21 cellular contexts compared by ENCODE assay signal in genomic region chr19:811511-812048, GRCh38. TPM values are rescaled to one million over a fixed set of nuclear protein-coding genes. Genes with fewer than 3 reads are reported as not detected.
DNase-seq lines count a peak whose midpoint lies in the region; ATAC-seq, FAIRE-seq and TF ChIP-seq lines count a peak whose summit lies in the region.
"Had no signal": no experiment of that assay in that cellular context is flagged by ENCODE, and none has a peak within 500 bp of the region (broad histone marks: within the 10 kb centered on the region; RNA-seq: fewer than 3 reads in every experiment).

No MANE protein-coding gene starts in this region.

- H3K27me3 ChIP-seq in breast epithelium, result no peaks in the 10 kb centered on the region
- no peaks in the 10 kb centered on the region for H3K27me3 ChIP-seq in K562 (ENCODE audit: control insufficient read depth in 2 of 2, insufficient read depth in 2 of 2, low read length in 2 of 2)
- H3K27me3 ChIP-seq: right atrium auricular region, stomach, uterus had no signal

- no peak overlapping the region for H3K4me3 ChIP-seq in breast epithelium
- no peak overlapping the region for H3K4me3 ChIP-seq in K562
- H3K4me3 ChIP-seq: A549, right atrium auricular region, stomach, uterus had no signal

- FAIRE-seq in K562 (lab: Jason Lieb, UNC), result no peak
- FAIRE-seq: A549, astrocyte had no signal

- intact Hi-C loops in MCF 10A (cut with micrococcal nuclease), result no loop called here
- intact Hi-C loops in breast epithelium (cut with DNase I; ENCODE audit: low total_unique reads), result no loop called here
- intact Hi-C loops in K562 (cut with micrococcal nuclease), result no loop called here

- no peaks in the 10 kb centered on the region for H3K9me1 ChIP-seq in K562 (ENCODE audit: control insufficient read depth, insufficient read depth, low read length)

- H3K79me2 ChIP-seq in K562 (ENCODE audit: control insufficient read depth, insufficient read depth, low read length), result peaks cover 25% of the 10 kb centered on the region

- POLR2A ChIA-PET in MCF 10A (lab: Yijun Ruan, JAX) (interaction anchor here (0.7 kb wide), 1 partner anchor 12 kb away, joined by 3 read pairs; no protein-coding TSS in a partner anchor), K562 (lab: Yijun Ruan, JAX) (interaction anchor here (1.2 to 3.0 kb wide), 3 partner anchors 8 to 13 kb away, joined by 3 to 20 read pairs (median 8); no protein-coding TSS in a partner anchor)

- H3K27ac ChIP-seq in breast epithelium (no peak overlapping the region), K562 (ENCODE audit: extremely low read depth, low read depth, low read length) (no peak overlapping the region)
- H3K27ac ChIP-seq: A549, C4-2B, right atrium auricular region, stomach, uterus had no signal

- H3K9me3 ChIP-seq in breast epithelium (no peaks in the 10 kb centered on the region), K562 (replicated peaks; ENCODE audit: control insufficient read depth, insufficient read depth, low read depth, low read length) (peaks cover 3% of the 10 kb centered on the region)
- H3K9me3 ChIP-seq: A549, right atrium auricular region, stomach, uterus had no signal

- TF ChIP-seq CTCF in MCF 10A (IDR thresholded peaks at IDR 0.05; ENCODE audit: unreplicated experiment) (no peak), breast epithelium (IDR thresholded peaks at IDR 0.05) (no peak), K562 (IDR thresholded peaks at IDR 0.05 in 2 of 3, conservative IDR thresholded peaks at IDR 0.05 in 1 of 3; ENCODE audit: insufficient read depth in 2 of 3, low read depth in 1 of 3, low read length in 3 of 3) (no peak)

- in situ Hi-C loops in K562 (cut with MboI), result no loop called here

- 94% methylated on average over 20 of the region's 20 CpGs for WGBS in K562 (ENCODE audit: insufficient coverage, low coverage, missing lambda C conversion rate)

- no peak overlapping the region for H3K4me3 Mint-ChIP-seq in MCF 10A (ENCODE audit: unreplicated experiment)
- no peak overlapping the region for H3K4me3 Mint-ChIP-seq in stimulated activated naive B cell treated with anti-CD40 and anti-IgM and Interleukin-4, amounts not matched to agents 10 μg/mL and 1 μg/mL and 100 μg/mL, for 72 hours

- H3K36me3 ChIP-seq in breast epithelium (peaks cover 16% of the 10 kb centered on the region), K562 (ENCODE audit: control insufficient read depth, insufficient read depth, low read length) (peaks cover 86% of the 10 kb centered on the region)
- H3K36me3 ChIP-seq: uterus had no signal

- peaks cover 6% of the 10 kb centered on the region for H3K4me1 Mint-ChIP-seq in MCF 10A (ENCODE audit: insufficient read depth, unreplicated experiment)
- H3K4me1 Mint-ChIP-seq in stimulated activated naive B cell treated with anti-CD40 and anti-IgM and Interleukin-4, amounts not matched to agents 10 μg/mL and 1 μg/mL and 100 μg/mL, for 72 hours, result peaks cover 12 to 15% of the 10 kb centered on the region in 2 donors

- ATAC-seq in K562, result 0 out of 3 replicates have a peak, but pooled peaks have one; percentile 6
- no peak for ATAC-seq in stimulated activated naive B cell treated with anti-CD40 and anti-IgM and Interleukin-4, amounts not matched to agents 10 μg/mL and 1 μg/mL and 100 μg/mL, for 72 hours (replicated peaks)
- ATAC-seq: A549 had no signal

- peaks cover 6% of the 10 kb centered on the region for H3K9me3 Mint-ChIP-seq in MCF 10A (ENCODE audit: unreplicated experiment)
- H3K9me3 Mint-ChIP-seq in stimulated activated naive B cell treated with anti-CD40 and anti-IgM and Interleukin-4, amounts not matched to agents 10 μg/mL and 1 μg/mL and 100 μg/mL, for 72 hours, result peaks cover 7 to 10% of the 10 kb centered on the region in 2 donors

- H2AFZ ChIP-seq in K562 (ENCODE audit: low read depth, low read length), result no peak overlapping the region

- H3K4me1 ChIP-seq in breast epithelium (no peaks in the 10 kb centered on the region), K562 (replicated peaks in 1 of 2; ENCODE audit: control insufficient read depth in 2 of 2, insufficient read depth in 2 of 2, low read length in 2 of 2) (peaks cover 0 to 41% of the 10 kb centered on the region in 2 experiments; a peak in 2 of 5 replicates)
- H3K4me1 ChIP-seq: A549, right atrium auricular region, uterus had no signal

- DNase-seq in MCF 10A (ENCODE audit: unreplicated experiment), result no peak
- DNase-seq in breast epithelium (ENCODE audit: low spot score in 2 of 2), result no peak
- DNase-seq in K562 (ENCODE audit: extremely low read depth in 1 of 4, low spot score in 3 of 4), result peak in 2 of 4 experiments; percentile 20 to 21
- no peak for DNase-seq in stimulated activated naive B cell treated with anti-CD40 and anti-IgM and Interleukin-4, amounts not matched to agents 10 μg/mL and 1 μg/mL and 100 μg/mL, for 72 hours
- DNase-seq in NCI-H524 (lab: John Stamatoyannopoulos, UW), result no peak
- DNase-seq in globus pallidus (ENCODE audit: low spot score), result no peak
- DNase-seq: activated CD4-positive, alpha-beta T cell treated with anti-CD3 and anti-CD28 coated beads for 4 hours; activated CD8-positive, alpha-beta memory T cell treated with anti-CD3 and anti-CD28 coated beads, Interleukin-2, amount 50 U/mL, for 4 hours; activated naive CD4-positive, alpha-beta T cell; DMS53; HCEC 1CT; hypothalamus; mesendoderm; NCI-H1436 treated with DMSO at 0.1 percent for 48 hours; stomach; uterus had no signal

- TF ChIP-seq RAD21 in K562 (CRISPR knock-in tag; conservative IDR thresholded peaks at IDR 0.05 in 1 of 2, IDR thresholded peaks at IDR 0.05 in 1 of 2), result no peak

- BruUV-seq in MCF 10A (replicated peaks; lab: Mats Ljungman, UMichigan) (TSS peak; percentile 63), K562 (replicated peaks; lab: Mats Ljungman, UMichigan) (TSS peak; percentile 65)

- no peak overlapping the region for H3K27ac Mint-ChIP-seq in MCF 10A (ENCODE audit: low read depth, unreplicated experiment)
- peak overlapping the region; percentile 37 for H3K27ac Mint-ChIP-seq in stimulated activated naive B cell treated with anti-CD40 and anti-IgM and Interleukin-4, amounts not matched to agents 10 μg/mL and 1 μg/mL and 100 μg/mL, for 72 hours

- H3K9ac ChIP-seq in K562 (ENCODE audit: insufficient read depth in 1 of 2, low read depth in 2 of 2, low read length in 2 of 2), result no peak overlapping the region

- CTCF ChIA-PET in MCF 10A (lab: Yijun Ruan, JAX), result no interaction called here
- CTCF ChIA-PET in K562 (lab: Yijun Ruan, JAX; ENCODE audit: low intra/inter-chr PET ratio), result no interaction called here

- no peaks in the 10 kb centered on the region for H4K20me1 ChIP-seq in K562 (replicated peaks; ENCODE audit: control insufficient read depth, insufficient read depth, low read length)

- H3K27me3 Mint-ChIP-seq in MCF 10A (ENCODE audit: insufficient read depth, unreplicated experiment), result no peaks in the 10 kb centered on the region
- no peaks in the 10 kb centered on the region for H3K27me3 Mint-ChIP-seq in stimulated activated naive B cell treated with anti-CD40 and anti-IgM and Interleukin-4, amounts not matched to agents 10 μg/mL and 1 μg/mL and 100 μg/mL, for 72 hours

- no peak overlapping the region for H3K4me2 ChIP-seq in K562 (ENCODE audit: insufficient read depth, low read length)
- H3K4me2 ChIP-seq: A549 had no signal

- no peak for TF ChIP-seq POLR2A in breast epithelium (IDR thresholded peaks at IDR 0.05)
- peak; percentile 67; the same call in 1 of the 2 replicates for TF ChIP-seq POLR2A in K562 (conservative IDR thresholded peaks at IDR 0.05)

- TF ChIP-seq EP300 in K562 (IDR thresholded peaks at IDR 0.05; ENCODE audit: low read length), result no peak

- H3K36me3 Mint-ChIP-seq in MCF 10A (ENCODE audit: insufficient read depth, unreplicated experiment), result peaks cover 79% of the 10 kb centered on the region
- peaks cover 57 to 66% of the 10 kb centered on the region in 2 donors for H3K36me3 Mint-ChIP-seq in stimulated activated naive B cell treated with anti-CD40 and anti-IgM and Interleukin-4, amounts not matched to agents 10 μg/mL and 1 μg/mL and 100 μg/mL, for 72 hours

RNA-seq across cellular contexts. Expression of gene PLPPR3, which starts 10.2 kb away (rescaled TPM):
- not detected in 2 replicates for total RNA-seq in MCF 10A (2022)
- 1 to 10 TPM in 2 of 3 donors, not detected in 1; 6.9 to 9.1 TPM for total RNA-seq in breast epithelium
- total RNA-seq in K562 (2011; cell fraction: chromatin; rRNA removed; ENCODE audit: low replicate concordance), result 6.7 and 37.1 TPM in 2 replicates
- total RNA-seq in K562 (2011; cell fraction: nucleolus; rRNA removed), result 62.2 and 83.4 TPM in 2 replicates
- total RNA-seq in K562 (2011; cell fraction: nucleoplasm; rRNA removed), result 28.0 and 30.4 TPM in 2 replicates
- total RNA-seq in K562 (2014; rRNA removed), result 28.6 and 30.5 TPM in 2 replicates
- total RNA-seq in K562 (2014; rRNA removed; fragmentation: Illumina TruSeq; extraction: Trizol), result 1.8 and 2.3 TPM in 2 replicates
- 8.6 and 10.1 TPM in 2 replicates for total RNA-seq in K562 (2015; rRNA removed; fragmentation: Illumina TruSeq; extraction: Trizol)
- 40.4 and 48.2 TPM in 2 replicates for total RNA-seq in K562 (2021)
- 12.8 and 19.0 TPM in 2 replicates for polyA plus RNA-seq in K562 (2011; rRNA removed)
- 25.3 and 82.8 TPM in 2 replicates for polyA plus RNA-seq in K562 (2011; cell fraction: cytosol; rRNA removed)
- polyA plus RNA-seq in K562 (2011; cell fraction: nucleus; rRNA removed), result 24.4 and 43.1 TPM in 2 replicates
- 23.2 and 35.5 TPM in 2 replicates for polyA plus RNA-seq in K562 (2012)
- polyA plus RNA-seq in K562 (2014; fragmentation: Illumina TruSeq; extraction: Trizol), result 2.2 and 7.8 TPM in 2 replicates
- polyA plus RNA-seq in K562 (2014; fragmentation: Nextera tagmentation; extraction: Ambion mirVana), result under 1 TPM; 0.01 to 0.08 TPM
- 19.4 and 21.8 TPM in 2 replicates for polyA plus RNA-seq in K562 (2014; rRNA removed)
- polyA minus RNA-seq in K562 (2011; rRNA and poly(A)+ RNA removed), result 9.9 and 23.4 TPM in 2 replicates
- 46.2 and 51.7 TPM in 2 replicates for polyA minus RNA-seq in K562 (2011; cell fraction: cytosol; rRNA and poly(A)+ RNA removed)
- polyA minus RNA-seq in K562 (2011; cell fraction: nucleus; rRNA and poly(A)+ RNA removed), result 7.9 and 8.1 TPM in 2 replicates
- total RNA-seq: right atrium auricular region had no signal

RNA-seq across cellular contexts. Expression of gene PTBP1, which starts 14.3 kb away (rescaled TPM):
- 348 and 431 TPM in 2 replicates for total RNA-seq in MCF 10A (2022)
- total RNA-seq in breast epithelium, result 100 to 1,000 TPM in 2 of 3 donors, 10 to 100 TPM in 1; 92.0 to 147 (median 131) TPM
- 327 and 692 TPM in 2 replicates for total RNA-seq in K562 (2011; cell fraction: chromatin; rRNA removed; ENCODE audit: low replicate concordance)
- total RNA-seq in K562 (2011; cell fraction: nucleolus; rRNA removed), result 382 and 389 TPM in 2 replicates
- 336 and 353 TPM in 2 replicates for total RNA-seq in K562 (2011; cell fraction: nucleoplasm; rRNA removed)
- total RNA-seq in K562 (2014; rRNA removed), result 237 and 443 TPM in 2 replicates
- 234 TPM in 2 replicates for total RNA-seq in K562 (2014; rRNA removed; fragmentation: Illumina TruSeq; extraction: Trizol)
- total RNA-seq in K562 (2015; rRNA removed; fragmentation: Illumina TruSeq; extraction: Trizol), result 183 and 187 TPM in 2 replicates
- total RNA-seq in K562 (2021), result 751 and 759 TPM in 2 replicates
- polyA plus RNA-seq in K562 (2011; rRNA removed), result 131 and 357 TPM in 2 replicates
- polyA plus RNA-seq in K562 (2011; cell fraction: cytosol; rRNA removed), result 138 and 245 TPM in 2 replicates
- polyA plus RNA-seq in K562 (2011; cell fraction: nucleus; rRNA removed), result 683 and 1,149 TPM in 2 replicates
- 757 and 849 TPM in 2 replicates for polyA plus RNA-seq in K562 (2012)
- polyA plus RNA-seq in K562 (2014; fragmentation: Illumina TruSeq; extraction: Trizol), result 413 and 465 TPM in 2 replicates
- polyA plus RNA-seq in K562 (2014; fragmentation: Nextera tagmentation; extraction: Ambion mirVana), result 10 to 100 TPM; 14.0 to 18.1 TPM
- 291 and 296 TPM in 2 replicates for polyA plus RNA-seq in K562 (2014; rRNA removed)
- 127 and 175 TPM in 2 replicates for polyA minus RNA-seq in K562 (2011; rRNA and poly(A)+ RNA removed)
- polyA minus RNA-seq in K562 (2011; cell fraction: cytosol; rRNA and poly(A)+ RNA removed), result 353 and 383 TPM in 2 replicates
- polyA minus RNA-seq in K562 (2011; cell fraction: nucleus; rRNA and poly(A)+ RNA removed), result 242 and 246 TPM in 2 replicates

RNA-seq across cellular contexts. Expression of gene AZU1, which starts 16.1 kb away (rescaled TPM):
- total RNA-seq in MCF 10A (2022) (not detected in 2 replicates), breast epithelium (under 1 TPM in 1 of 3 donors, not detected in 2; 0.29 TPM), K562 (2014; rRNA removed) (0.33 and 0.73 TPM in 2 replicates), K562 (2014; rRNA removed; fragmentation: Illumina TruSeq; extraction: Trizol) (not detected in 2 replicates), K562 (2015; rRNA removed; fragmentation: Illumina TruSeq; extraction: Trizol) (0.19 and 0.29 TPM in 2 replicates), K562 (2021) (1.4 and 1.7 TPM in 2 replicates)
- total RNA-seq in K562 (2011; cell fraction: chromatin; rRNA removed; ENCODE audit: low replicate concordance), result 3.4 and 6.7 TPM in 2 replicates
- 4.3 and 4.6 TPM in 2 replicates for total RNA-seq in K562 (2011; cell fraction: nucleolus; rRNA removed)
- 3.1 and 6.0 TPM in 2 replicates for total RNA-seq in K562 (2011; cell fraction: nucleoplasm; rRNA removed)
- polyA plus RNA-seq in K562 (2011; rRNA removed) (0.39 and 0.87 TPM in 2 replicates), K562 (2014; fragmentation: Illumina TruSeq; extraction: Trizol) (0.45 and 0.51 TPM in 2 replicates), K562 (2014; fragmentation: Nextera tagmentation; extraction: Ambion mirVana) (not detected), K562 (2014; rRNA removed) (1.9 and 3.3 TPM in 2 replicates)
- 0.60 and 0.94 TPM in 2 replicates for polyA plus RNA-seq in K562 (2011; cell fraction: cytosol; rRNA removed)
- polyA plus RNA-seq in K562 (2011; cell fraction: nucleus; rRNA removed), result 6.4 and 9.5 TPM in 2 replicates
- polyA plus RNA-seq in K562 (2012), result 1.5 and 9.7 TPM in 2 replicates
- polyA minus RNA-seq in K562 (2011; rRNA and poly(A)+ RNA removed), result not detected in 2 replicates
- 1.1 TPM in 1 of 2 replicates, not detected in the other for polyA minus RNA-seq in K562 (2011; cell fraction: cytosol; rRNA and poly(A)+ RNA removed)
- polyA minus RNA-seq in K562 (2011; cell fraction: nucleus; rRNA and poly(A)+ RNA removed), result 0.78 and 0.81 TPM in 2 replicates
- total RNA-seq: kidney epithelial cell, right atrium auricular region had no signal

RNA-seq across cellular contexts. Expression of gene PRTN3, which starts 29.2 kb away (rescaled TPM):
- total RNA-seq in MCF 10A (2022) (not detected in 2 replicates), breast epithelium (1 to 10 TPM in 1 of 3 donors, under 1 TPM in 1, not detected in 1; 0.44 to 1.1 TPM), K562 (2014; rRNA removed) (0.14 and 0.69 TPM in 2 replicates), K562 (2014; rRNA removed; fragmentation: Illumina TruSeq; extraction: Trizol) (0.19 TPM in 1 of 2 replicates, not detected in the other), K562 (2015; rRNA removed; fragmentation: Illumina TruSeq; extraction: Trizol) (0.36 and 0.41 TPM in 2 replicates), K562 (2021) (0.60 and 0.86 TPM in 2 replicates)
- total RNA-seq in K562 (2011; cell fraction: chromatin; rRNA removed; ENCODE audit: low replicate concordance), result not detected in 2 replicates
- total RNA-seq in K562 (2011; cell fraction: nucleolus; rRNA removed), result 0.50 TPM in 1 of 2 replicates, not detected in the other
- 0.37 TPM in 1 of 2 replicates, not detected in the other for total RNA-seq in K562 (2011; cell fraction: nucleoplasm; rRNA removed)
- polyA plus RNA-seq in K562 (2011; rRNA removed) (0.60 and 1.4 TPM in 2 replicates), K562 (2014; fragmentation: Illumina TruSeq; extraction: Trizol) (0.25 and 0.43 TPM in 2 replicates), K562 (2014; fragmentation: Nextera tagmentation; extraction: Ambion mirVana) (not detected), K562 (2014; rRNA removed) (0.50 TPM in 1 of 2 replicates, not detected in the other)
- polyA plus RNA-seq in K562 (2011; cell fraction: cytosol; rRNA removed), result 3.3 and 5.8 TPM in 2 replicates
- polyA plus RNA-seq in K562 (2011; cell fraction: nucleus; rRNA removed), result 1.3 and 1.6 TPM in 2 replicates
- 0.55 and 1.3 TPM in 2 replicates for polyA plus RNA-seq in K562 (2012)
- polyA minus RNA-seq in K562 (2011; rRNA and poly(A)+ RNA removed), result not detected in 2 replicates
- 1.4 TPM in 1 of 2 replicates, not detected in the other for polyA minus RNA-seq in K562 (2011; cell fraction: cytosol; rRNA and poly(A)+ RNA removed)
- polyA minus RNA-seq in K562 (2011; cell fraction: nucleus; rRNA and poly(A)+ RNA removed), result not detected in 2 replicates
- total RNA-seq: astrocyte, kidney epithelial cell, right atrium auricular region had no signal

RNA-seq across cellular contexts. Expression of gene ELANE, which starts 40.5 kb away (rescaled TPM):
- total RNA-seq in MCF 10A (2022) (not detected in 2 replicates), breast epithelium (1 to 10 TPM in 2 of 3 donors, under 1 TPM in 1; 0.98 to 5.0 (median 1.0) TPM), K562 (2014; rRNA removed) (0.37 TPM in 1 of 2 replicates, not detected in the other), K562 (2014; rRNA removed; fragmentation: Illumina TruSeq; extraction: Trizol) (not detected in 2 replicates), K562 (2015; rRNA removed; fragmentation: Illumina TruSeq; extraction: Trizol) (not detected in 2 replicates), K562 (2021) (not detected in 2 replicates)
- total RNA-seq in K562 (2011; cell fraction: chromatin; rRNA removed; ENCODE audit: low replicate concordance), result not detected in 2 replicates
- not detected in 2 replicates for total RNA-seq in K562 (2011; cell fraction: nucleolus; rRNA removed)
- not detected in 2 replicates for total RNA-seq in K562 (2011; cell fraction: nucleoplasm; rRNA removed)
- polyA plus RNA-seq in K562 (2011; rRNA removed) (not detected in 2 replicates), K562 (2014; fragmentation: Illumina TruSeq; extraction: Trizol) (not detected in 2 replicates), K562 (2014; fragmentation: Nextera tagmentation; extraction: Ambion mirVana) (not detected), K562 (2014; rRNA removed) (not detected in 2 replicates)
- not detected in 2 replicates for polyA plus RNA-seq in K562 (2011; cell fraction: cytosol; rRNA removed)
- polyA plus RNA-seq in K562 (2011; cell fraction: nucleus; rRNA removed), result not detected in 2 replicates
- not detected in 2 replicates for polyA plus RNA-seq in K562 (2012)
- polyA minus RNA-seq in K562 (2011; rRNA and poly(A)+ RNA removed), result not detected in 2 replicates
- not detected in 2 replicates for polyA minus RNA-seq in K562 (2011; cell fraction: cytosol; rRNA and poly(A)+ RNA removed)
- not detected in 2 replicates for polyA minus RNA-seq in K562 (2011; cell fraction: nucleus; rRNA and poly(A)+ RNA removed)
- total RNA-seq: astrocyte had no signal
